In the genomic region with DNA sequence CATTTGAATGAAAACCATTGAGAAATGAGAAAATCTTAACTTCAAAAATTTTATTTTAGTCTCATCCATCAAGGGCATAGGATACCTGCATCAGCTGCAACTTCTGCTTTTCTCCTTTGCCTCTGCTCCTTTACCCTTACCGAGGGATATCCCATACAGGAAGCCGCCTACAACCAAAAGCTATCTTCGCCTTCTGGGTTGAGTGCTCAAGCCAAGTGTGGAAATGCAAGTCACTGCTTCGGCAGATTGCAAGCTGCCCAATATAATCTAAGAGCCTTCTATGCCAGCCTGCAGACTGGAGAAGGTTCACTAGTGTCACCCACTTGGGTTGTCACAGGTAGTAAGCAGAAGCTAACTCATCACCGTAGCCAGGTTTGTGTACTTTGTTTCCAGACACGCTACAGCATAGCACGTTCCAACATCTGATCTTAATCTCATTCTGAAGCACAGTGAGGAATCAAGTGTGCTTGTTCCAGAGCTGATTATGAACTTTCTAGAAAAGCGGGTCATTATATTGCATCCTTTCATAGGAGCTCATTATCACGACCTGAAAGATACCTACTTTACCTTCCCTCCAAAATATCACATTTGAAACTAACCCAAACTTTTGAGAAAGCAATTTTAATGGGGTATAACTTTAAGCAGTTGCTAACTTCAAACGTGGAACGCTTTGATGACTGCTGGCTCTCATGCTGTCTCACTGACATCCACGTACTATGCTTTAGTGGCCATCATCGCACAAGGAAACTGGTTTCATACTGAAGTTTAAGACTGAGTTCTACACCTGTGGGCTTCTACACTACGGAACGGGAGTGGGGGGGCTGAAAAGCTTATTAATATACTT, we compare ENCODE assay signal across 8 cellular contexts. TPM values are rescaled to one million over a fixed set of nuclear protein-coding genes. Genes with fewer than 3 reads are reported as not detected.
DNase-seq lines count a peak whose midpoint lies in the region; ATAC-seq and TF ChIP-seq lines count a peak whose summit lies in the region.

No MANE protein-coding gene starts in this region.

- peak overlapping the region; percentile 11 to 88 for H3K4me3 ChIP-seq in prostate gland

- no peaks in the 10 kb centered on the region for H3K27me3 ChIP-seq in prostate gland (replicated peaks; ENCODE audit: insufficient read depth)

- no peaks in the 10 kb centered on the region for H3K9me3 Mint-ChIP-seq in T-helper 2 cell treated with Interferon-gamma antibody and Interleukin-4, amounts not matched to agents 5 μg/mL and 100 μg/mL, for 36 hours

- intact Hi-C loops in prostate gland (cut with DNase I): no loop called here

- peaks cover 3% of the 10 kb centered on the region for H3K27me3 Mint-ChIP-seq in T-helper 2 cell treated with Interferon-gamma antibody and Interleukin-4, amounts not matched to agents 5 μg/mL and 100 μg/mL, for 36 hours (ENCODE audit: low read depth)

- TF ChIP-seq POLR2A in erythroblast (IDR thresholded peaks at IDR 0.05; ENCODE audit: low read length) (peak; percentile 93), prostate gland (IDR thresholded peaks at IDR 0.05) (no peak)

- peaks cover 2 to 12% of the 10 kb centered on the region in 2 donors for H3K36me3 ChIP-seq in prostate gland

- H3K4me3 Mint-ChIP-seq in T-helper 2 cell treated with Interferon-gamma antibody and Interleukin-4, amounts not matched to agents 5 μg/mL and 100 μg/mL, for 36 hours: peak overlapping the region; percentile 98

- no peaks in the 10 kb centered on the region for H3K9me3 ChIP-seq in prostate gland

- H3K27ac Mint-ChIP-seq in T-helper 2 cell treated with Interferon-gamma antibody and Interleukin-4, amounts not matched to agents 5 μg/mL and 100 μg/mL, for 36 hours: peak overlapping the region; percentile 67

- peak overlapping the region; percentile 96 to 98 for H3K27ac ChIP-seq in prostate gland

- DNase-seq in SIG-M5 treated with dmso at 0.1 percent for 504 hours (lab: John Stamatoyannopoulos, UW; ENCODE audit: unreplicated experiment) (peak; percentile 65), SIG-M5 (lab: John Stamatoyannopoulos, UW) (no peak), erythroblast (lab: John Stamatoyannopoulos, UW) (peak; percentile 74 to 75), prostate gland (ENCODE audit: low spot score) (no peak)
- no peak for DNase-seq in T-helper 2 cell treated with Interferon-gamma antibody and Interleukin-4, amounts not matched to agents 5 μg/mL and 100 μg/mL, for 36 hours (ENCODE audit: low spot score)

- peaks cover 31% of the 10 kb centered on the region for H3K4me1 Mint-ChIP-seq in T-helper 2 cell treated with Interferon-gamma antibody and Interleukin-4, amounts not matched to agents 5 μg/mL and 100 μg/mL, for 36 hours (ENCODE audit: low read depth)

- H3K4me1 ChIP-seq in prostate gland (replicated peaks): no peaks in the 10 kb centered on the region

- no peak for TF ChIP-seq CTCF in prostate gland (IDR thresholded peaks at IDR 0.05)

- ATAC-seq in GM21737 (IDR thresholded peaks at IDR 0.05; ENCODE audit: unreplicated experiment) (no peak), HG03342 (IDR thresholded peaks at IDR 0.05; ENCODE audit: unreplicated experiment) (no peak), HG03280 (IDR thresholded peaks at IDR 0.05; ENCODE audit: unreplicated experiment) (no peak)

- WGBS in prostate gland: 8% methylated on average over 15 of the region's 15 CpGs

- peaks cover 40% of the 10 kb centered on the region for H3K36me3 Mint-ChIP-seq in T-helper 2 cell treated with Interferon-gamma antibody and Interleukin-4, amounts not matched to agents 5 μg/mL and 100 μg/mL, for 36 hours (ENCODE audit: low read depth)

RNA-seq across cellular contexts. Expression of a gene that starts 8.0 kb away (rescaled TPM):
- total RNA-seq in prostate gland: 10 to 100 TPM; 68.9 to 72.5 TPM

RNA-seq across cellular contexts. Expression of a gene that starts 11.6 kb away (rescaled TPM):
- total RNA-seq in prostate gland: 10 to 100 TPM; 28.1 to 28.5 TPM

RNA-seq across cellular contexts. Expression of a gene that starts 55.4 kb away (rescaled TPM):
- 100 to 1,000 TPM in 1 of 2 donors, 10 to 100 TPM in 1; 81.0 to 105 TPM for total RNA-seq in prostate gland

Comparison
In these comparisons a context has a peak if more than half of its experiments do, and no peak if none do; other contexts are left out.
1. DNase-seq: peak in SIG-M5 treated with dmso at 0.1 percent for 504 hours (single experiment) and erythroblast (2 of 2); none in SIG-M5 (single experiment), T-helper 2 cell treated with Interferon-gamma antibody and Interleukin-4, amounts not matched to agents 5 μg/mL and 100 μg/mL, for 36 hours (single experiment) and prostate gland (single experiment).